ENCODE assay signal across 13 cellular contexts in the genomic region with DNA sequence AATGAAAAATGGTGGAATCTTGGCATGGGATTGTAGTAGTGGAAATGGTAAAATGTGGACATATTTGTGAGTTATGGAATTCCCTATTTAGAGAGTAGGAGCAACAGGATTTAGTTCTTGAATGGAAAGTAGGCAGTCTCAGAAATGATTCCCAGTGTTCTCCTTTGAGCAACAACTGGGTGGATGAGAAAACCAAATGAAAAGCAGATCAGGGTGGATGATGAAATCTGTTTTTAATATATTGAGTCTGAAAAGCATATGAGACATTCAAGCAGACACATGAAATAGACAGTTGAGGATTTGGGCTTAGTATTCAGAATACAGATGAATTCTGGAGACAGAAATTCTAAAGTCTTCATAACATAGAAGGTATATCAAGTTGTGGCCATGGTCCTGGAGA.
"Had no signal": no experiment of that assay in that cellular context is flagged by ENCODE, and none has a peak within 500 bp of the region (broad histone marks: within the 10 kb centered on the region; RNA-seq: fewer than 3 reads in every experiment).

No MANE protein-coding gene starts in this region.

- H3K4me3 ChIP-seq: testis had no signal

- H3K27me3 ChIP-seq: testis had no signal

- H3K27ac ChIP-seq: testis had no signal

- DNase-seq: activated naive CD4-positive, alpha-beta T cell; activated naive CD8-positive, alpha-beta T cell treated with anti-CD3 and anti-CD28 coated beads, Interleukin-2, amount 10 ng/mL, durations not matched to agents 7 days and 5 days; activated T-cell treated with anti-CD3 and anti-CD28 coated beads for 4 hours; anterior cingulate cortex; cerebellar nuclear complex; kidney glomerular epithelial cell; left ventricle myocardium superior; posterior cingulate gyrus; small intestine; stimulated activated CD4-positive, alpha-beta T cell treated with anti-CD3 and anti-CD28 coated beads, Interleukin-4, amount 100 ng/mL, for 4 hours; stimulated activated CD8-positive, alpha-beta memory T cell treated with anti-CD3 and anti-CD28 coated beads, Interleukin-4, amount 100 ng/mL, for 48 hours; testis had no signal

- ATAC-seq: natural killer cell treated with Interleukin-12 subunit alpha and Interleukin-12 subunit beta and Interleukin-15 and Interleukin-18, amount 100 ng/mL, for 72 hours had no signal

- H3K9me3 ChIP-seq: testis had no signal
